ENCODE assay signal across 1 cellular context in the genomic region with DNA sequence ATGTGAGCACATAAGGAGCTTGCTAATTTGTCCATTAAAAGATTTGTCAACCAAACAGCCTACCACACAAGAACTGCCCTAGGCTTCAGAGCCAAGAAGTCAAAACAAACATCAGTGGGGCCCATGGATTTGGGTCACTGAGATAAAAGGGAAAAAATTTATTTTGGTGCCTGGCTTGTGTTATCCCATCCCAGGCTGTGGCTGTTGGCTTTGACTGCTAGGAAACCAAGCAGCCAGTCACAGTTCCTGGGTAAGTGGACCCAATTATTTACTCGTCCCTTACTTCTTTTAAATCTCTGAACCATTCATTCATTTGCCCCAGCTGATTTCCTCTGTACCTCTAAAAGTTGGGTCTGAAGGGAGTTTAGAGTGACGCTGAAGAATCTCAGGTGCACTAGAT.
TF ChIP-seq lines count a peak whose summit lies in the region.

No MANE protein-coding gene starts in this region.

TF ChIP-seq in GM23338, 12 proteins besides CTCF, POLR2A, EP300 and RAD21:
- TF ChIP-seq, protein P1, sequence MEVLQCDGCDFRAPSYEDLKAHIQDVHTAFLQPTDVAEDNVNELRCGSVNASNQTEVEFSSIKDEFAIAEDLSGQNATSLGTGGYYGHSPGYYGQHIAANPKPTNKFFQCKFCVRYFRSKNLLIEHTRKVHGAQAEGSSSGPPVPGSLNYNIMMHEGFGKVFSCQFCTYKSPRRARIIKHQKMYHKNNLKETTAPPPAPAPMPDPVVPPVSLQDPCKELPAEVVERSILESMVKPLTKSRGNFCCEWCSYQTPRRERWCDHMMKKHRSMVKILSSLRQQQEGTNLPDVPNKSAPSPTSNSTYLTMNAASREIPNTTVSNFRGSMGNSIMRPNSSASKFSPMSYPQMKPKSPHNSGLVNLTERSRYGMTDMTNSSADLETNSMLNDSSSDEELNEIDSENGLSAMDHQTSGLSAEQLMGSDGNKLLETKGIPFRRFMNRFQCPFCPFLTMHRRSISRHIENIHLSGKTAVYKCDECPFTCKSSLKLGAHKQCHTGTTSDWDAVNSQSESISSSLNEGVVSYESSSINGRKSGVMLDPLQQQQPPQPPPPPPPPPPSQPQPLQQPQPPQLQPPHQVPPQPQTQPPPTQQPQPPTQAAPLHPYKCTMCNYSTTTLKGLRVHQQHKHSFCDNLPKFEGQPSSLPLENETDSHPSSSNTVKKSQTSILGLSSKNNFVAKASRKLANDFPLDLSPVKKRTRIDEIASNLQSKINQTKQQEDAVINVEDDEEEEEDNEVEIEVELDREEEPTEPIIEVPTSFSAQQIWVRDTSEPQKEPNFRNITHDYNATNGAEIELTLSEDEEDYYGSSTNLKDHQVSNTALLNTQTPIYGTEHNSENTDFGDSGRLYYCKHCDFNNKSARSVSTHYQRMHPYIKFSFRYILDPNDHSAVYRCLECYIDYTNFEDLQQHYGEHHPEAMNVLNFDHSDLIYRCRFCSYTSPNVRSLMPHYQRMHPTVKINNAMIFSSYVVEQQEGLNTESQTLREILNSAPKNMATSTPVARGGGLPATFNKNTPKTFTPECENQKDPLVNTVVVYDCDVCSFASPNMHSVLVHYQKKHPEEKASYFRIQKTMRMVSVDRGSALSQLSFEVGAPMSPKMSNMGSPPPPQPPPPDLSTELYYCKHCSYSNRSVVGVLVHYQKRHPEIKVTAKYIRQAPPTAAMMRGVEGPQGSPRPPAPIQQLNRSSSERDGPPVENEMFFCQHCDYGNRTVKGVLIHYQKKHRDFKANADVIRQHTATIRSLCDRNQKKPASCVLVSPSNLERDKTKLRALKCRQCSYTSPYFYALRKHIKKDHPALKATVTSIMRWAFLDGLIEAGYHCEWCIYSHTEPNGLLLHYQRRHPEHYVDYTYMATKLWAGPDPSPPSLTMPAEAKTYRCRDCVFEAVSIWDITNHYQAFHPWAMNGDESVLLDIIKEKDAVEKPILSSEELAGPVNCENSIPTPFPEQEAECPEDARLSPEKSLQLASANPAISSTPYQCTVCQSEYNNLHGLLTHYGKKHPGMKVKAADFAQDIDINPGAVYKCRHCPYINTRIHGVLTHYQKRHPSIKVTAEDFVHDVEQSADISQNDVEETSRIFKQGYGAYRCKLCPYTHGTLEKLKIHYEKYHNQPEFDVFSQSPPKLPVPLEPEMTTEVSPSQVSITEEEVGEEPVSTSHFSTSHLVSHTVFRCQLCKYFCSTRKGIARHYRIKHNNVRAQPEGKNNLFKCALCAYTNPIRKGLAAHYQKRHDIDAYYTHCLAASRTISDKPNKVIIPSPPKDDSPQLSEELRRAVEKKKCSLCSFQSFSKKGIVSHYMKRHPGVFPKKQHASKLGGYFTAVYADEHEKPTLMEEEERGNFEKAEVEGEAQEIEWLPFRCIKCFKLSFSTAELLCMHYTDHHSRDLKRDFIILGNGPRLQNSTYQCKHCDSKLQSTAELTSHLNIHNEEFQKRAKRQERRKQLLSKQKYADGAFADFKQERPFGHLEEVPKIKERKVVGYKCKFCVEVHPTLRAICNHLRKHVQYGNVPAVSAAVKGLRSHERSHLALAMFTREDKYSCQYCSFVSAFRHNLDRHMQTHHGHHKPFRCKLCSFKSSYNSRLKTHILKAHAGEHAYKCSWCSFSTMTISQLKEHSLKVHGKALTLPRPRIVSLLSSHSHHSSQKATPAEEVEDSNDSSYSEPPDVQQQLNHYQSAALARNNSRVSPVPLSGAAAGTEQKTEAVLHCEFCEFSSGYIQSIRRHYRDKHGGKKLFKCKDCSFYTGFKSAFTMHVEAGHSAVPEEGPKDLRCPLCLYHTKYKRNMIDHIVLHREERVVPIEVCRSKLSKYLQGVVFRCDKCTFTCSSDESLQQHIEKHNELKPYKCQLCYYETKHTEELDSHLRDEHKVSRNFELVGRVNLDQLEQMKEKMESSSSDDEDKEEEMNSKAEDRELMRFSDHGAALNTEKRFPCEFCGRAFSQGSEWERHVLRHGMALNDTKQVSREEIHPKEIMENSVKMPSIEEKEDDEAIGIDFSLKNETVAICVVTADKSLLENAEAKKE (CRISPR knock-in tag; IDR thresholded peaks at IDR 0.05): no peak
- TF ChIP-seq EZH2 (IDR thresholded peaks at IDR 0.05; ENCODE audit: low read depth, unreplicated experiment) (no peak), EZH2phosphoT487 (IDR thresholded peaks at IDR 0.05; ENCODE audit: unreplicated experiment) (no peak), POLR2AphosphoS5 (IDR thresholded peaks at IDR 0.05; ENCODE audit: low read depth) (no peak), JUNB (IDR thresholded peaks at IDR 0.05; ENCODE audit: unreplicated experiment) (no peak), STAT1 (IDR thresholded peaks at IDR 0.05; ENCODE audit: unreplicated experiment) (no peak), NANOG (IDR thresholded peaks at IDR 0.05; ENCODE audit: borderline replicate concordance) (no peak), CREB1 (CRISPR knock-in tag; IDR thresholded peaks at IDR 0.05; ENCODE audit: low read depth) (no peak), ZNF114 (CRISPR knock-in tag; IDR thresholded peaks at IDR 0.05) (no peak), ZNF331 (CRISPR knock-in tag; IDR thresholded peaks at IDR 0.05; ENCODE audit: low read depth) (no peak)
- TF ChIP-seq, protein P2, sequence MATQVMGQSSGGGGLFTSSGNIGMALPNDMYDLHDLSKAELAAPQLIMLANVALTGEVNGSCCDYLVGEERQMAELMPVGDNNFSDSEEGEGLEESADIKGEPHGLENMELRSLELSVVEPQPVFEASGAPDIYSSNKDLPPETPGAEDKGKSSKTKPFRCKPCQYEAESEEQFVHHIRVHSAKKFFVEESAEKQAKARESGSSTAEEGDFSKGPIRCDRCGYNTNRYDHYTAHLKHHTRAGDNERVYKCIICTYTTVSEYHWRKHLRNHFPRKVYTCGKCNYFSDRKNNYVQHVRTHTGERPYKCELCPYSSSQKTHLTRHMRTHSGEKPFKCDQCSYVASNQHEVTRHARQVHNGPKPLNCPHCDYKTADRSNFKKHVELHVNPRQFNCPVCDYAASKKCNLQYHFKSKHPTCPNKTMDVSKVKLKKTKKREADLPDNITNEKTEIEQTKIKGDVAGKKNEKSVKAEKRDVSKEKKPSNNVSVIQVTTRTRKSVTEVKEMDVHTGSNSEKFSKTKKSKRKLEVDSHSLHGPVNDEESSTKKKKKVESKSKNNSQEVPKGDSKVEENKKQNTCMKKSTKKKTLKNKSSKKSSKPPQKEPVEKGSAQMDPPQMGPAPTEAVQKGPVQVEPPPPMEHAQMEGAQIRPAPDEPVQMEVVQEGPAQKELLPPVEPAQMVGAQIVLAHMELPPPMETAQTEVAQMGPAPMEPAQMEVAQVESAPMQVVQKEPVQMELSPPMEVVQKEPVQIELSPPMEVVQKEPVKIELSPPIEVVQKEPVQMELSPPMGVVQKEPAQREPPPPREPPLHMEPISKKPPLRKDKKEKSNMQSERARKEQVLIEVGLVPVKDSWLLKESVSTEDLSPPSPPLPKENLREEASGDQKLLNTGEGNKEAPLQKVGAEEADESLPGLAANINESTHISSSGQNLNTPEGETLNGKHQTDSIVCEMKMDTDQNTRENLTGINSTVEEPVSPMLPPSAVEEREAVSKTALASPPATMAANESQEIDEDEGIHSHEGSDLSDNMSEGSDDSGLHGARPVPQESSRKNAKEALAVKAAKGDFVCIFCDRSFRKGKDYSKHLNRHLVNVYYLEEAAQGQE (IDR thresholded peaks at IDR 0.05; ENCODE audit: unreplicated experiment): no peak
- TF ChIP-seq, protein P3, sequence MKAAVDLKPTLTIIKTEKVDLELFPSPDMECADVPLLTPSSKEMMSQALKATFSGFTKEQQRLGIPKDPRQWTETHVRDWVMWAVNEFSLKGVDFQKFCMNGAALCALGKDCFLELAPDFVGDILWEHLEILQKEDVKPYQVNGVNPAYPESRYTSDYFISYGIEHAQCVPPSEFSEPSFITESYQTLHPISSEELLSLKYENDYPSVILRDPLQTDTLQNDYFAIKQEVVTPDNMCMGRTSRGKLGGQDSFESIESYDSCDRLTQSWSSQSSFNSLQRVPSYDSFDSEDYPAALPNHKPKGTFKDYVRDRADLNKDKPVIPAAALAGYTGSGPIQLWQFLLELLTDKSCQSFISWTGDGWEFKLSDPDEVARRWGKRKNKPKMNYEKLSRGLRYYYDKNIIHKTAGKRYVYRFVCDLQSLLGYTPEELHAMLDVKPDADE (IDR thresholded peaks at IDR 0.05): no peak
TF ChIP-seq in GM23338: peak in this region for 0.
